In genomic region chr1:184507604-184508289, GRCh38 we compare ENCODE assay signal across 1 cellular context.
TF ChIP-seq lines count a peak whose summit lies in the region.

No MANE protein-coding gene starts in this region.

TF ChIP-seq in IMR-90, 13 proteins besides CTCF, POLR2A, EP300 and RAD21:
- no peak for TF ChIP-seq FOS (IDR thresholded peaks at IDR 0.05; ENCODE audit: low read depth, low read length)
- no peak for TF ChIP-seq NFE2L2 (IDR thresholded peaks at IDR 0.05; ENCODE audit: low read depth, low read length)
- no peak for TF ChIP-seq MAFK (IDR thresholded peaks at IDR 0.05; ENCODE audit: low read depth, low read length)
- no peak for TF ChIP-seq CEBPB (IDR thresholded peaks at IDR 0.05; ENCODE audit: low read depth, low read length)
- no peak for TF ChIP-seq SMC3 (IDR thresholded peaks at IDR 0.05; ENCODE audit: low read depth, low read length)
- TF ChIP-seq RFX5 (IDR thresholded peaks at IDR 0.05; ENCODE audit: low read depth, low read length) = no peak
- no peak for TF ChIP-seq RCOR1 (IDR thresholded peaks at IDR 0.05; ENCODE audit: insufficient replicate concordance, low read length)
- no peak for TF ChIP-seq BHLHE40 (IDR thresholded peaks at IDR 0.05; ENCODE audit: low read depth, low read length)
- TF ChIP-seq MXI1 (IDR thresholded peaks at IDR 0.05; ENCODE audit: borderline replicate concordance, low read depth, low read length) = no peak
- TF ChIP-seq CHD1 (IDR thresholded peaks at IDR 0.05; ENCODE audit: low read depth, low read length) = no peak
- TF ChIP-seq USF2 (IDR thresholded peaks at IDR 0.05; ENCODE audit: low read depth, low read length) = no peak
- no peak for TF ChIP-seq ELK1 (IDR thresholded peaks at IDR 0.05; ENCODE audit: borderline replicate concordance, low read depth, low read length)
- no peak for TF ChIP-seq MAZ (IDR thresholded peaks at IDR 0.05; ENCODE audit: borderline replicate concordance, low read depth, low read length)
TF ChIP-seq in IMR-90: peak in this region for 0.
